Comparison of ENCODE assay signal across 1 cellular context in genomic region chr16:69381231-69381630, GRCh38.
TF ChIP-seq lines count a peak whose summit lies in the region.

No MANE protein-coding gene starts in this region.

TF ChIP-seq in GM12891, 5 proteins besides CTCF, POLR2A, EP300 and RAD21:
- TF ChIP-seq POU2F2 (IDR thresholded peaks at IDR 0.05; ENCODE audit: low read depth, low read length) (no peak), PAX5 (IDR thresholded peaks at IDR 0.05; ENCODE audit: insufficient read depth, low read length, severe bottlenecking) (no peak), TAF1 (IDR thresholded peaks at IDR 0.05; ENCODE audit: low read depth, low read length) (no peak), POLR2AphosphoS5 (IDR thresholded peaks at IDR 0.05; ENCODE audit: low read depth, low read length) (no peak), SPI1 (IDR thresholded peaks at IDR 0.05; ENCODE audit: low read depth, low read length) (no peak)
